9 cellular contexts compared by ENCODE assay signal in genomic region chr2:31729442-31730092, GRCh38.
DNase-seq lines count a peak whose midpoint lies in the region; ATAC-seq and TF ChIP-seq lines count a peak whose summit lies in the region.
"Had no signal": no experiment of that assay in that cellular context is flagged by ENCODE, and none has a peak within 500 bp of the region (broad histone marks: within the 10 kb centered on the region; RNA-seq: fewer than 3 reads in every experiment).

No MANE protein-coding gene starts in this region.

- no peaks in the 10 kb centered on the region for H3K4me1 Mint-ChIP-seq in osteocyte (ENCODE audit: unreplicated experiment)

- ATAC-seq in HG03097 (IDR thresholded peaks at IDR 0.05; ENCODE audit: low FRiP score, unreplicated experiment) (no peak), HG03025 (IDR thresholded peaks at IDR 0.05; ENCODE audit: low FRiP score, unreplicated experiment) (no peak)
- ATAC-seq in activated CD4-positive, CD25-positive, alpha-beta regulatory T cell treated with anti-CD3 and anti-CD28 coated beads, Interleukin-2, amount 50 U/mL, for 24 hours, result no peak
- ATAC-seq: gastroesophageal sphincter had no signal

- H3K27me3 Mint-ChIP-seq in osteocyte (ENCODE audit: unreplicated experiment), result peaks cover 7% of the 10 kb centered on the region

- H3K36me3 Mint-ChIP-seq in osteocyte (ENCODE audit: unreplicated experiment), result no peaks in the 10 kb centered on the region

- no peak overlapping the region for H3K27ac Mint-ChIP-seq in osteocyte (ENCODE audit: unreplicated experiment)

- H3K27ac ChIP-seq in brain microvascular endothelial cell, result no peak overlapping the region
- H3K27ac ChIP-seq: gastroesophageal sphincter had no signal

- H3K27me3 ChIP-seq in brain microvascular endothelial cell (replicated peaks), result no peaks in the 10 kb centered on the region
- H3K27me3 ChIP-seq: gastroesophageal sphincter had no signal

- TF ChIP-seq CTCF in brain microvascular endothelial cell (IDR thresholded peaks at IDR 0.05; ENCODE audit: low read depth, low read length, missing control alignments) (peak; percentile 58), osteocyte (IDR thresholded peaks at IDR 0.05) (peak; percentile 53)

- peaks cover 6% of the 10 kb centered on the region for H3K9me3 Mint-ChIP-seq in osteocyte (ENCODE audit: unreplicated experiment)

- in situ Hi-C loops in brain microvascular endothelial cell (cut with HindIII; ENCODE audit: low pct_ligation_motif_present, low sequenced_read_pairs), result no loop called here

- no peak overlapping the region for H3K4me3 Mint-ChIP-seq in osteocyte (ENCODE audit: unreplicated experiment)

- peak; percentile 49 for DNase-seq in DMS 273 (lab: John Stamatoyannopoulos, UW; ENCODE audit: unreplicated experiment)
- no peak for DNase-seq in DMS 273 treated with DMSO at 0.1 percent for 48 hours (lab: John Stamatoyannopoulos, UW)
- DNase-seq in NCI-H1694 (lab: John Stamatoyannopoulos, UW), result peak; percentile 17
- DNase-seq in brain microvascular endothelial cell, result peak; percentile 33
- no peak for DNase-seq in osteocyte (ENCODE audit: extremely low spot score, unreplicated experiment)

- H3K4me3 ChIP-seq in brain microvascular endothelial cell (ENCODE audit: low read depth, low read length), result no peak overlapping the region
- H3K4me3 ChIP-seq: gastroesophageal sphincter had no signal

- H3K36me3 ChIP-seq in brain microvascular endothelial cell (replicated peaks), result no peaks in the 10 kb centered on the region
- H3K36me3 ChIP-seq: gastroesophageal sphincter had no signal

Comparison
In these comparisons a context has a peak if more than half of its experiments do, and no peak if none do; other contexts are left out.
1. DNase-seq: peak in DMS 273 (single experiment), NCI-H1694 (single experiment) and brain microvascular endothelial cell (single experiment); none in DMS 273 treated with DMSO at 0.1 percent for 48 hours (single experiment) and osteocyte (single experiment).